Comparison of ENCODE assay signal across 25 cellular contexts in genomic region chr6:2162089-2162465, GRCh38.
DNase-seq lines count a peak whose midpoint lies in the region; ATAC-seq, FAIRE-seq and TF ChIP-seq lines count a peak whose summit lies in the region.
"Had no signal": no experiment of that assay in that cellular context is flagged by ENCODE, and none has a peak within 500 bp of the region (broad histone marks: within the 10 kb centered on the region; RNA-seq: fewer than 3 reads in every experiment).

No MANE protein-coding gene starts in this region.

- intact Hi-C loops in left ventricle myocardium inferior (cut with micrococcal nuclease): no loop called here

- no peaks in the 10 kb centered on the region for H3K9me3 ChIP-seq in left ventricle myocardium inferior (replicated peaks)
- H3K9me3 ChIP-seq in right atrium auricular region: no peaks in the 10 kb centered on the region
- no peaks in the 10 kb centered on the region for H3K9me3 ChIP-seq in astrocyte (ENCODE audit: insufficient read depth, low read depth, low read length)
- no peaks in the 10 kb centered on the region for H3K9me3 ChIP-seq in keratinocyte (ENCODE audit: control insufficient read depth, low read depth, low read length)
- H3K9me3 ChIP-seq: MG63, prostate gland had no signal

- H3K9me1 ChIP-seq in keratinocyte (ENCODE audit: control insufficient read depth, extremely low read depth, insufficient read depth, low read length): no peaks in the 10 kb centered on the region

- H3K27me3 Mint-ChIP-seq in astrocyte (ENCODE audit: low read depth, unreplicated experiment): no peaks in the 10 kb centered on the region

- no peak overlapping the region for H3K4me3 Mint-ChIP-seq in astrocyte (ENCODE audit: unreplicated experiment)
- H3K4me3 Mint-ChIP-seq: nephron progenitor cell had no signal

- H3K36me3 ChIP-seq in left ventricle myocardium inferior (no peaks in the 10 kb centered on the region), right atrium auricular region (no peaks in the 10 kb centered on the region), astrocyte (ENCODE audit: insufficient read depth, low read length) (no peaks in the 10 kb centered on the region), keratinocyte (ENCODE audit: control insufficient read depth in 2 of 2, extremely low read depth in 1 of 2, insufficient read depth in 2 of 2, low read length in 2 of 2) (no peaks in the 10 kb centered on the region)
- H3K36me3 ChIP-seq: MG63, prostate gland had no signal

- dilution Hi-C loops in keratinocyte (cut with MboI; ENCODE audit: extremely low pct_ligation_motif_present, low sequenced_read_pairs): no loop called here

- no peak for DNase-seq in left ventricle myocardium inferior
- no peak for DNase-seq in right atrium auricular region (ENCODE audit: low spot score)
- DNase-seq in astrocyte (ENCODE audit: low read depth): no peak
- DNase-seq in keratinocyte (ENCODE audit: low read depth, low spot score): peak; percentile 21
- DNase-seq in activated naive CD4-positive, alpha-beta T cell (lab: John Stamatoyannopoulos, UW): no peak
- no peak for DNase-seq in DMS 273 (lab: John Stamatoyannopoulos, UW; ENCODE audit: unreplicated experiment)
- no peak for DNase-seq in SIG-M5 (lab: John Stamatoyannopoulos, UW)
- DNase-seq: activated CD4-positive, alpha-beta T cell treated with anti-CD3 and anti-CD28 coated beads, Interleukin-2, amount 50 U/mL, for 4 hours; activated CD8-positive, alpha-beta memory T cell treated with anti-CD3 and anti-CD28 coated beads, Interleukin-2, amount 50 U/mL, for 48 hours; activated gamma-delta T cell; C1 segment of cervical spinal cord; effector memory CD4-positive, alpha-beta T cell; MG63; NCI-H748 treated with DMSO at 0.1 percent for 48 hours; nephron progenitor cell; SHP77; small intestine; stimulated activated CD4-positive, alpha-beta T cell treated with anti-CD3 and anti-CD28 coated beads, Interleukin-4, amount 100 ng/mL, for 24 hours; T-helper 1 cell had no signal

- H3K36me3 Mint-ChIP-seq in astrocyte (ENCODE audit: low read depth, unreplicated experiment): no peaks in the 10 kb centered on the region

- H3K4me1 Mint-ChIP-seq in astrocyte (ENCODE audit: low read depth, unreplicated experiment): peaks cover 25% of the 10 kb centered on the region

- TF ChIP-seq CTCF in left ventricle myocardium inferior (IDR thresholded peaks at IDR 0.05; ENCODE audit: borderline replicate concordance): no peak
- no peak for TF ChIP-seq CTCF in right atrium auricular region (IDR thresholded peaks at IDR 0.05)
- TF ChIP-seq CTCF in astrocyte (IDR thresholded peaks at IDR 0.05; ENCODE audit: insufficient read depth, low read depth, low read length): no peak
- no peak for TF ChIP-seq CTCF in keratinocyte (optimal IDR thresholded peaks at IDR 0.05 in 1 of 3, IDR thresholded peaks at IDR 0.05 in 1 of 3, conservative IDR thresholded peaks at IDR 0.05 in 1 of 3; ENCODE audit: extremely low read depth in 1 of 3, insufficient read depth in 2 of 3, low read length in 3 of 3)

- H3K9ac ChIP-seq in astrocyte (ENCODE audit: low read length) (no peak overlapping the region), keratinocyte (ENCODE audit: control insufficient read depth, extremely low read depth, insufficient read depth, low read length) (no peak overlapping the region)

- H3K9me3 Mint-ChIP-seq in astrocyte (ENCODE audit: unreplicated experiment): peaks cover 6% of the 10 kb centered on the region

- no peaks in the 10 kb centered on the region for H3K79me2 ChIP-seq in astrocyte (ENCODE audit: insufficient read depth, low read length)
- no peaks in the 10 kb centered on the region for H3K79me2 ChIP-seq in keratinocyte (ENCODE audit: control insufficient read depth, insufficient read depth, low read length)

- H2AFZ ChIP-seq in astrocyte (ENCODE audit: low read depth, low read length): no peak overlapping the region
- no peak overlapping the region for H2AFZ ChIP-seq in keratinocyte (ENCODE audit: control insufficient read depth, low read length)

- FAIRE-seq in astrocyte (lab: Jason Lieb, UNC) (no peak), keratinocyte (lab: Jason Lieb, UNC) (no peak)
- FAIRE-seq: D721Med, HepG2, small intestine had no signal

- peak overlapping the region; percentile 51 for H3K27ac ChIP-seq in left ventricle myocardium inferior (replicated peaks)
- H3K27ac ChIP-seq in right atrium auricular region: no peak overlapping the region
- no peak overlapping the region for H3K27ac ChIP-seq in astrocyte (ENCODE audit: low read depth, low read length)
- H3K27ac ChIP-seq in keratinocyte (ENCODE audit: control insufficient read depth, insufficient read depth, low read length): no peak overlapping the region
- H3K27ac ChIP-seq: prostate gland, VCaP had no signal

- H3K4me3 ChIP-seq in left ventricle myocardium inferior (no peak overlapping the region), right atrium auricular region (no peak overlapping the region), astrocyte (ENCODE audit: insufficient read depth, low read depth, low read length) (no peak overlapping the region), keratinocyte (ENCODE audit: control insufficient read depth in 2 of 3, extremely low read depth in 1 of 3, insufficient read depth in 2 of 3, low read depth in 1 of 3, low read length in 3 of 3) (no peak overlapping the region)
- H3K4me3 ChIP-seq: MG63, prostate gland had no signal

- H4K20me1 ChIP-seq in astrocyte (ENCODE audit: insufficient read depth, low read length): no peaks in the 10 kb centered on the region
- no peaks in the 10 kb centered on the region for H4K20me1 ChIP-seq in keratinocyte (ENCODE audit: control insufficient read depth, extremely low read depth, insufficient read depth, low read length)

- H3K27ac Mint-ChIP-seq in astrocyte (ENCODE audit: unreplicated experiment): no peak overlapping the region

- H3K4me1 ChIP-seq in left ventricle myocardium inferior (peaks cover 24% of the 10 kb centered on the region), right atrium auricular region (peaks cover 0 to 24% of the 10 kb centered on the region in 2 donors), astrocyte (ENCODE audit: insufficient read depth, low read length) (peaks cover 19% of the 10 kb centered on the region), keratinocyte (ENCODE audit: control insufficient read depth, extremely low read depth, insufficient read depth, low read length) (peaks cover 15% of the 10 kb centered on the region)
- H3K4me1 ChIP-seq: prostate gland had no signal

- no peak for ATAC-seq in HG02870 (IDR thresholded peaks at IDR 0.05; ENCODE audit: unreplicated experiment)
- ATAC-seq: HepG2, left lobe of liver had no signal

- H3K4me2 ChIP-seq in astrocyte (ENCODE audit: low read length) (peak overlapping the region; percentile 10), keratinocyte (ENCODE audit: control insufficient read depth, extremely low read depth, insufficient read depth, low read depth, low read length) (peak overlapping the region; percentile 10)

- no peaks in the 10 kb centered on the region for H3K27me3 ChIP-seq in left ventricle myocardium inferior (ENCODE audit: low read depth)
- no peaks in the 10 kb centered on the region for H3K27me3 ChIP-seq in right atrium auricular region
- no peaks in the 10 kb centered on the region for H3K27me3 ChIP-seq in astrocyte (ENCODE audit: insufficient read depth, low read length)
- no peaks in the 10 kb centered on the region for H3K27me3 ChIP-seq in keratinocyte (ENCODE audit: control insufficient read depth, extremely low read depth, insufficient read depth, low read length)
- H3K27me3 ChIP-seq: MG63 had no signal
